9 cellular contexts compared by ENCODE assay signal in the genomic region with DNA sequence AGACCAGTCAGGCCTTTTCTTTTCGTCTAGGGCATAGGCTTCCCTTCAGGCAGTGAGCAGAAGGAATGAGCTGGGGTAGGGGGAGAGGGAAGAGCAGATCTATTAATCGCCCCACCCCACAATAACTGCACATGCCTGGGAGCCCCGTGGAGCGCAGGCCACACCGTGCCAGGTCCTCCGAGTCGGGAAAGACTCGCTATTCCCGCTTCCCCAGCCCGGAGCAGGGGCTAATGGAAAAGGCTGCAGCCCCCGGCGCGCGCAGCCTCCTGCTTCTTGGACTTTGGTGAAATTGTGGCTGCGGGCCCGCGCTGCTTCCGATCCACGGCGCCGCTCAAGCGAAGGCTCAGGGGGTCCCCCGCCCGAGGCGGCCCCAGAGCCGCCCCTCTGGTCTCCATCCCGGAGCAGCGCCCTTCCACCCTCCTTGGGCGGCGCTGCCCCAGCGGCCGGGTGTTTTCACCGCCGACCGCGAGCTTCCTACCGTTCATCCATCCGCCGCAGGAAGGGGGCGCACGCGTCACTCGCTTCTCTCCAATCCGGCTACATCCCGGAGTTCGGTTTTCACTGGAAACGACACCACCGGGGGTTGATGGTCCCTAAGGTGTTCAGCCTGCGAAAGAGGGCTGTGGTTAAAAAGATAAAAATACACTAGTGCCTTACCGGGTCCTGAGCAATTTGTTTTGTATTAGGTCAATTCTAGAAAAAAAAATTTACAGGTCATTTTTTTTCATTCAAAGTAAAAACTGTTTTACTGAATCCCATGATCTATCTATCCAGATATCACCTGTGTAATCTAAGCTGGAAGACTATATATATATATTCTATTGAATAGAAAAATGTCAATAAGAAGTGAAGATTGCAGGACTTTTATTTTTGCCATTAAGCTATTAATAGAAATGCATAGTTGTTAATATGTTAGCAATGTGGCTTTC. TPM values are rescaled to one million over a fixed set of nuclear protein-coding genes. Genes with fewer than 3 reads are reported as not detected.
DNase-seq lines count a peak whose midpoint lies in the region; ATAC-seq, FAIRE-seq and TF ChIP-seq lines count a peak whose summit lies in the region.
"Had no signal": no experiment of that assay in that cellular context is flagged by ENCODE, and none has a peak within 500 bp of the region (broad histone marks: within the 10 kb centered on the region; RNA-seq: fewer than 3 reads in every experiment).

No MANE protein-coding gene starts in this region.

- H3K4me2 ChIP-seq in BLaER1: peak overlapping the region; percentile 86

- TF ChIP-seq CTCF in cardiac fibroblast (IDR thresholded peaks at IDR 0.05; ENCODE audit: low read depth, low read length): peak; percentile 89

- DNase-seq in NCI-H1092 treated with DMSO at 0.1 percent for 48 hours (lab: John Stamatoyannopoulos, UW) (peak; percentile 60), T follicular helper cell (ENCODE audit: low read depth) (peak; percentile 18), cardiac fibroblast (ENCODE audit: low read depth in 2 of 2) (peak; percentile 73 to 74), inferior parietal cortex (ENCODE audit: extremely low spot score) (peak; percentile 80), small intestine (peak; percentile 68), cerebellar nuclear complex (lab: John Stamatoyannopoulos, UW) (no peak)

- peaks cover 21% of the 10 kb centered on the region for H3K4me1 ChIP-seq in BLaER1
- no peaks in the 10 kb centered on the region for H3K4me1 ChIP-seq in small intestine (ENCODE audit: control insufficient read depth in 2 of 2, insufficient read depth in 1 of 2, low read depth in 1 of 2, low read length in 1 of 2)

- H3K36me3 ChIP-seq in BLaER1: no peaks in the 10 kb centered on the region
- no peaks in the 10 kb centered on the region for H3K36me3 ChIP-seq in small intestine (ENCODE audit: control insufficient read depth in 2 of 2, insufficient read depth in 2 of 2, low read length in 2 of 2)

- H3K27me3 ChIP-seq in BLaER1 (peaks cover 31% of the 10 kb centered on the region), small intestine (ENCODE audit: control insufficient read depth in 2 of 2, insufficient read depth in 2 of 2, low read length in 2 of 2) (peaks cover 0 to 3% of the 10 kb centered on the region in 2 donors)

- 0 out of 2 replicates have a peak overlapping the region, but pooled peaks have one; percentile 42 for H3K9ac ChIP-seq in BLaER1

- H3K4me3 ChIP-seq in BLaER1 (peak overlapping the region; percentile 58), cardiac fibroblast (replicated peaks in 1 of 2; ENCODE audit: low read depth in 2 of 2, low read length in 2 of 2) (peak overlapping the region; percentile 42 to 45), small intestine (ENCODE audit: low read depth in 1 of 2, low read length in 2 of 2) (no peak overlapping the region)

- H3K27ac ChIP-seq in BLaER1: no peak overlapping the region
- H3K27ac ChIP-seq in small intestine (ENCODE audit: low read depth in 1 of 2, low read length in 1 of 2): no peak overlapping the region

- peak; percentile 33 for ATAC-seq in GM19351 (IDR thresholded peaks at IDR 0.05; ENCODE audit: unreplicated experiment)

- FAIRE-seq in small intestine (lab: Jason Lieb, UNC): no peak

- 3 to 4% (median 3%) methylated on average over 43 to 50 of the region's 50 CpGs for WGBS in small intestine, 3 donors

- H4K20me1 ChIP-seq in BLaER1: 0 out of 2 replicates have a peak, but pooled peaks cover 5% of the 10 kb centered on the region

- H3K9me3 ChIP-seq in BLaER1: no peaks in the 10 kb centered on the region
- H3K9me3 ChIP-seq in small intestine (ENCODE audit: control insufficient read depth, low read depth): no peaks in the 10 kb centered on the region

RNA-seq across cellular contexts. Expression of gene SYNM, which starts 4.4 kb away (rescaled TPM):
- 10 to 100 TPM in 1 of 3 donors, 1 to 10 TPM in 2; 2.9 to 18.1 (median 3.5) TPM for polyA plus RNA-seq in small intestine
- polyA plus RNA-seq: IgD-negative memory B cell had no signal

Comparison
In these comparisons a context has a peak if more than half of its experiments do, and no peak if none do; other contexts are left out.
1. H3K4me3 ChIP-seq: peak in BLaER1 (single experiment) and cardiac fibroblast (2 of 2); none in small intestine (0 of 2).
2. DNase-seq: peak in NCI-H1092 treated with DMSO at 0.1 percent for 48 hours (single experiment), T follicular helper cell (single experiment), cardiac fibroblast (2 of 2), inferior parietal cortex (single experiment) and small intestine (single experiment); none in cerebellar nuclear complex (0 of 2).